13 cellular contexts compared by ENCODE assay signal in the genomic region with DNA sequence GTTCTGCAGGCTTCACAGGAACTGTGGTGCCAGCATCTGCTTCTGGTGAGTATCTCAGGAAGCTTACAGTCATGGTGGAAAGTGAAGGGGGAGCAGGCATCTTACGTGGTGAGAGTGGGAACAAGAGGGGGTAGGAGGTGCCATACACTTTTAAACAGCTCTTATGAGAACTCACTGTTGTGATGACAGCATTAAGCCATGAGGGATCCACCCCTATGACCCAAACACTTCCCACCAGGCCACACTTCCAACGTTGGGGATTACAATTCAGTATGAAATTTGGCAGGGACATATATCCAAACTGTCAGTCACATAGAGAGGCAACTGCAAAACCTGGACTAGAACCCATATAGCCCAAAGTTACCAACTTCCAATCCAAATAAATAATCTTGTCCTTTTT. TPM values are rescaled to one million over a fixed set of nuclear protein-coding genes. Genes with fewer than 3 reads are reported as not detected.
"Had no signal": no experiment of that assay in that cellular context is flagged by ENCODE, and none has a peak within 500 bp of the region (broad histone marks: within the 10 kb centered on the region; RNA-seq: fewer than 3 reads in every experiment).

No MANE protein-coding gene starts in this region.

- H3K9me3 ChIP-seq: right lobe of liver, thoracic aorta had no signal

- H3K27me3 ChIP-seq: hepatocyte, right lobe of liver had no signal

- ATAC-seq: natural killer cell treated with Interleukin-12 subunit alpha and Interleukin-12 subunit beta and Interleukin-15 and Interleukin-18, amount 100 ng/mL, for 72 hours; right lobe of liver; stimulated activated naive CD8-positive, alpha-beta T cell treated with anti-CD3 and anti-CD28 coated beads, Interleukin-15, amount 100 ng/mL, for 72 hours; T-helper 17 cell; WTC11 had no signal

- H3K27ac ChIP-seq: hepatocyte, right lobe of liver had no signal

- H3K4me3 ChIP-seq: hepatocyte, right lobe of liver, thoracic aorta had no signal

- DNase-seq: activated CD4-positive, alpha-beta memory T cell treated with anti-CD3 and anti-CD28 coated beads, Interleukin-2, amount 10 ng/mL, durations not matched to agents 7 days and 5 days; activated CD4-positive, alpha-beta T cell treated with anti-CD3 and anti-CD28 coated beads for 4 hours; activated effector memory CD4-positive, alpha-beta T cell treated with Interleukin-2 at 50 U/mL for 16 hours; activated T-cell treated with anti-CD3 and anti-CD28 coated beads, Interleukin-2, amount 50 U/mL, for 24 hours; effector CD4-positive, alpha-beta T cell; islet precursor cell; right lobe of liver; stimulated activated naive CD8-positive, alpha-beta T cell treated with anti-CD3 and anti-CD28 coated beads, Interleukin-15, amount 100 ng/mL, for 72 hours; T-helper 17 cell had no signal

- H3K4me1 ChIP-seq: right lobe of liver had no signal

- H3K36me3 ChIP-seq: right lobe of liver, thoracic aorta had no signal

RNA-seq across cellular contexts. Expression of a gene that starts 43.1 kb away (rescaled TPM):
- total RNA-seq: activated CD4-positive, alpha-beta memory T cell treated with anti-CD3 and anti-CD28 coated beads, Interleukin-2, amount 10 ng/mL, durations not matched to agents 7 days and 5 days; natural killer cell treated with Interleukin-12 subunit alpha and Interleukin-12 subunit beta and Interleukin-15 and Interleukin-18, amount 100 ng/mL, for 72 hours; right lobe of liver; T-helper 17 cell; thoracic aorta had no signal

RNA-seq across cellular contexts. Expression of a gene that starts 53.1 kb away (rescaled TPM):
- total RNA-seq: activated CD4-positive, alpha-beta memory T cell treated with anti-CD3 and anti-CD28 coated beads, Interleukin-2, amount 10 ng/mL, durations not matched to agents 7 days and 5 days had no signal
